ENCODE assay signal across 2 cellular contexts in genomic region chr18:56443508-56443907, GRCh38.
TF ChIP-seq lines count a peak whose summit lies in the region.

No MANE protein-coding gene starts in this region.

TF ChIP-seq in HepG2, 621 proteins besides CTCF, POLR2A, EP300 and RAD21:
- TF ChIP-seq NCOR1 (IDR thresholded peaks at IDR 0.05; ENCODE audit: borderline replicate concordance, low read length) (no peak), SMARCE1 (IDR thresholded peaks at IDR 0.05; ENCODE audit: borderline replicate concordance) (no peak), PHB2 (IDR thresholded peaks at IDR 0.05; ENCODE audit: partially characterized antibody) (no peak), ZNF660 (CRISPR knock-in tag; IDR thresholded peaks at IDR 0.05; ENCODE audit: borderline replicate concordance, low read depth) (no peak), ZBTB14 (CRISPR knock-in tag; IDR thresholded peaks at IDR 0.05) (no peak), ZNF503 (CRISPR knock-in tag; IDR thresholded peaks at IDR 0.05) (no peak)

TF ChIP-seq in endothelial cell of umbilical vein, 7 proteins besides CTCF, POLR2A, EP300 and RAD21:
- peak; percentile 55 for TF ChIP-seq FOS (IDR thresholded peaks at IDR 0.05; ENCODE audit: borderline replicate concordance, insufficient read depth, low read length)
- TF ChIP-seq GATA2 (IDR thresholded peaks at IDR 0.05; ENCODE audit: insufficient read depth, insufficient read length, low read depth, low read length) = peak; percentile 14
- TF ChIP-seq POLR2AphosphoS5 (IDR thresholded peaks at IDR 0.05; ENCODE audit: insufficient read depth, low read depth, low read length) = no peak
- no peak for TF ChIP-seq JUN (IDR thresholded peaks at IDR 0.05; ENCODE audit: borderline replicate concordance, insufficient read depth, insufficient read length, low read depth)
TF ChIP-seq in endothelial cell of umbilical vein: peak in this region for 2.
